Comparison of ENCODE assay signal across 1 cellular context in genomic region chr17:7307686-7308624, GRCh38.
TF ChIP-seq lines count a peak whose summit lies in the region.

No MANE protein-coding gene starts in this region.

TF ChIP-seq in HepG2, 621 proteins besides CTCF, POLR2A, EP300 and RAD21 (continued from another document and continues in another):
- no peak for TF ChIP-seq ZBTB49 (CRISPR knock-in tag; IDR thresholded peaks at IDR 0.05; ENCODE audit: borderline replicate concordance)
- TF ChIP-seq CHD2 (IDR thresholded peaks at IDR 0.05; ENCODE audit: low read depth, low read length), result no peak
- no peak for TF ChIP-seq HDAC2 (CRISPR knock-in tag; IDR thresholded peaks at IDR 0.05)
- TF ChIP-seq TBL1XR1 (IDR thresholded peaks at IDR 0.05; ENCODE audit: borderline replicate concordance, low read length, partially characterized antibody), result no peak
- TF ChIP-seq AKNA (CRISPR knock-in tag; IDR thresholded peaks at IDR 0.05; ENCODE audit: borderline replicate concordance), result no peak
- no peak for TF ChIP-seq ELF4 (CRISPR knock-in tag; IDR thresholded peaks at IDR 0.05; ENCODE audit: borderline replicate concordance)
- no peak for TF ChIP-seq STAT5B (CRISPR knock-in tag; IDR thresholded peaks at IDR 0.05)
- no peak for TF ChIP-seq SCMH1 (CRISPR knock-in tag; IDR thresholded peaks at IDR 0.05; ENCODE audit: borderline replicate concordance)
- no peak for TF ChIP-seq LBX2 (CRISPR knock-in tag; IDR thresholded peaks at IDR 0.05; ENCODE audit: borderline replicate concordance)
- no peak for TF ChIP-seq ZNF83 (CRISPR knock-in tag; IDR thresholded peaks at IDR 0.05; ENCODE audit: borderline replicate concordance)
- TF ChIP-seq RBM22 (optimal IDR thresholded peaks at IDR 0.05; ENCODE audit: low read length), result no peak
- no peak for TF ChIP-seq SMARCE1 (IDR thresholded peaks at IDR 0.05; ENCODE audit: borderline replicate concordance)
- no peak for TF ChIP-seq RFX1 (IDR thresholded peaks at IDR 0.05)
- no peak for TF ChIP-seq FOXP1 (IDR thresholded peaks at IDR 0.05)
- no peak for TF ChIP-seq FOXP1 (CRISPR knock-in tag; IDR thresholded peaks at IDR 0.05)
- TF ChIP-seq ZNF101 (CRISPR knock-in tag; IDR thresholded peaks at IDR 0.05; ENCODE audit: borderline replicate concordance, low read depth), result no peak
- no peak for TF ChIP-seq PCBP1 (IDR thresholded peaks at IDR 0.05; ENCODE audit: borderline replicate concordance, low read depth, low read length)
- TF ChIP-seq ZFX (CRISPR knock-in tag; IDR thresholded peaks at IDR 0.05; ENCODE audit: low read depth), result no peak
- TF ChIP-seq MAF1 (CRISPR knock-in tag; IDR thresholded peaks at IDR 0.05; ENCODE audit: borderline replicate concordance), result no peak
- no peak for TF ChIP-seq KLF12 (CRISPR knock-in tag; IDR thresholded peaks at IDR 0.05; ENCODE audit: borderline replicate concordance)
- peak; percentile 16; the same call in 1 of the 2 replicates for TF ChIP-seq ZNF782 (CRISPR knock-in tag; IDR thresholded peaks at IDR 0.05; ENCODE audit: borderline replicate concordance)
- TF ChIP-seq KLF9 (CRISPR knock-in tag; IDR thresholded peaks at IDR 0.05; ENCODE audit: low read depth), result no peak
- no peak; the same call in 1 of the 2 replicates for TF ChIP-seq ZNF839 (CRISPR knock-in tag; IDR thresholded peaks at IDR 0.05; ENCODE audit: borderline replicate concordance)
- TF ChIP-seq ZFYVE20 (CRISPR knock-in tag; IDR thresholded peaks at IDR 0.05; ENCODE audit: borderline replicate concordance, low read depth), result no peak; the same call in 1 of the 2 replicates
- no peak for TF ChIP-seq ZNF775 (CRISPR knock-in tag; IDR thresholded peaks at IDR 0.05; ENCODE audit: borderline replicate concordance)
- TF ChIP-seq MTF2 (CRISPR knock-in tag; IDR thresholded peaks at IDR 0.05; ENCODE audit: borderline replicate concordance), result no peak
- TF ChIP-seq ZNF460 (CRISPR knock-in tag; IDR thresholded peaks at IDR 0.05; ENCODE audit: borderline replicate concordance), result no peak
- TF ChIP-seq HMGXB3 (CRISPR knock-in tag; IDR thresholded peaks at IDR 0.05; ENCODE audit: borderline replicate concordance), result no peak
- no peak; the same call in 1 of the 2 replicates for TF ChIP-seq ZNF557 (CRISPR knock-in tag; IDR thresholded peaks at IDR 0.05)
- TF ChIP-seq ZNF430 (CRISPR knock-in tag; IDR thresholded peaks at IDR 0.05), result no peak
- peak; percentile 92 for TF ChIP-seq PATZ1 (CRISPR knock-in tag; IDR thresholded peaks at IDR 0.05)
- no peak for TF ChIP-seq ZNF20 (CRISPR knock-in tag; IDR thresholded peaks at IDR 0.05)
- TF ChIP-seq ZNF710 (CRISPR knock-in tag; IDR thresholded peaks at IDR 0.05; ENCODE audit: borderline replicate concordance), result no peak
- TF ChIP-seq ZNF598 (CRISPR knock-in tag; IDR thresholded peaks at IDR 0.05; ENCODE audit: borderline replicate concordance), result no peak
- peak; percentile 25; the same call in 1 of the 2 replicates for TF ChIP-seq ARNT2 (CRISPR knock-in tag; IDR thresholded peaks at IDR 0.05; ENCODE audit: low read depth)
- no peak for TF ChIP-seq NFKB2 (CRISPR knock-in tag; IDR thresholded peaks at IDR 0.05; ENCODE audit: borderline replicate concordance)
- no peak for TF ChIP-seq FUBP1 (CRISPR knock-in tag; IDR thresholded peaks at IDR 0.05; ENCODE audit: borderline replicate concordance)
- TF ChIP-seq ZNF232 (CRISPR knock-in tag; IDR thresholded peaks at IDR 0.05; ENCODE audit: borderline replicate concordance), result no peak
- no peak for TF ChIP-seq ELK4 (CRISPR knock-in tag; IDR thresholded peaks at IDR 0.05; ENCODE audit: borderline replicate concordance)
- no peak for TF ChIP-seq HBP1 (CRISPR knock-in tag; IDR thresholded peaks at IDR 0.05; ENCODE audit: low read depth)
- no peak for TF ChIP-seq CREM (IDR thresholded peaks at IDR 0.05)
- no peak for TF ChIP-seq CREM (CRISPR knock-in tag; IDR thresholded peaks at IDR 0.05)
